ENCODE assay signal across 17 cellular contexts in genomic region chr3:18351069-18351628, GRCh38.
A peak's percentile ranks its signal among the peaks of the same experiment; 100 is the strongest.
DNase-seq lines count a peak whose midpoint lies in the region; ATAC-seq and TF ChIP-seq lines count a peak whose summit lies in the region.
"Had no signal": no experiment of that assay in that cellular context is flagged by ENCODE, and none has a peak within 500 bp of the region (broad histone marks: within the 10 kb centered on the region; RNA-seq: fewer than 3 reads in every experiment).

No MANE protein-coding gene starts in this region.

- H3K4me3 ChIP-seq in PC-9, result no peak overlapping the region
- H3K4me3 ChIP-seq: stomach, upper lobe of left lung had no signal

- 0 out of 2 replicates have a peak, but pooled peaks cover 3% of the 10 kb centered on the region for H3K36me3 ChIP-seq in PC-9 (ENCODE audit: low read depth)

- DNase-seq in activated CD4-positive, alpha-beta T cell treated with anti-CD3 and anti-CD28 coated beads for 36 hours, result no peak
- DNase-seq in activated CD4-positive, alpha-beta T cell treated with anti-CD3 and anti-CD28 coated beads for 1 hour, result no peak
- DNase-seq in NCI-H1092 (lab: John Stamatoyannopoulos, UW) (peak; percentile 18), nephron progenitor cell (no peak), PC-9 (no peak)
- no peak for DNase-seq in activated naive CD8-positive, alpha-beta T cell treated with anti-CD3 and anti-CD28 coated beads, Interleukin-2, amount 10 ng/mL, durations not matched to agents 7 days and 5 days
- no peak for DNase-seq in stimulated activated CD4-positive, alpha-beta T cell treated with anti-CD3 and anti-CD28 coated beads, Interleukin-2, amount 100 ng/mL, for 48 hours
- DNase-seq: activated gamma-delta T cell treated with Interleukin-2 at 50 U/mL for 16 hours, cortex of kidney, NCI-H1694 had no signal

- no peaks in the 10 kb centered on the region for H3K4me1 ChIP-seq in PC-9 (replicated peaks; ENCODE audit: insufficient read depth)
- H3K4me1 ChIP-seq: upper lobe of left lung had no signal

- no peaks in the 10 kb centered on the region for H3K9me2 ChIP-seq in PC-9 (ENCODE audit: insufficient read depth)

- TF ChIP-seq CTCF in nephron progenitor cell (IDR thresholded peaks at IDR 0.05) (no peak), PC-9 (conservative IDR thresholded peaks at IDR 0.05) (no peak)

- H4K20me1 ChIP-seq in PC-9 (ENCODE audit: insufficient read depth), result no peaks in the 10 kb centered on the region

- POLR2A ChIA-PET in activated CD4-positive, alpha-beta T cell treated with anti-CD3 and anti-CD28 coated beads for 36 hours (lab: Charles Lee), result interaction anchor here (0.5 to 0.6 kb wide), 2 partner anchors 16 to 256 kb away, joined by 4 to 5 read pairs; no protein-coding TSS in a partner anchor
- POLR2A ChIA-PET in activated naive CD8-positive, alpha-beta T cell treated with anti-CD3 and anti-CD28 coated beads, Interleukin-2, amount 10 ng/mL, durations not matched to agents 7 days and 5 days (lab: Charles Lee), result interaction anchor here (1.0 kb wide), 2 partner anchors 10 to 87 kb away, joined by 3 to 4 read pairs; no protein-coding TSS in a partner anchor
- POLR2A ChIA-PET in PC-9 (lab: Charles Lee; ENCODE audit: unreplicated experiment), result no interaction called here

- intact Hi-C loops in activated CD4-positive, alpha-beta T cell treated with anti-CD3 and anti-CD28 coated beads for 36 hours (cut with DNase I, micrococcal nuclease), result no loop called here
- intact Hi-C loops in PC-9 (cut with micrococcal nuclease; ENCODE audit: unreplicated experiment), result no loop called here

- BruUV-seq in PC-9 (replicated peaks; lab: Mats Ljungman, UMichigan), result no TSS peak

- H3K4me3 Mint-ChIP-seq in activated CD4-positive, alpha-beta T cell treated with anti-CD3 and anti-CD28 coated beads for 36 hours, result no peak overlapping the region
- H3K4me3 Mint-ChIP-seq in activated naive CD8-positive, alpha-beta T cell treated with anti-CD3 and anti-CD28 coated beads, Interleukin-2, amount 10 ng/mL, durations not matched to agents 7 days and 5 days, result no peak overlapping the region
- H3K4me3 Mint-ChIP-seq in nephron progenitor cell, result peak overlapping the region; percentile 44
- H3K4me3 Mint-ChIP-seq: CD14-positive monocyte had no signal

- ATAC-seq in activated CD4-positive, alpha-beta T cell treated with anti-CD3 and anti-CD28 coated beads for 36 hours, result peak; percentile 23
- ATAC-seq in activated naive CD8-positive, alpha-beta T cell treated with anti-CD3 and anti-CD28 coated beads, Interleukin-2, amount 10 ng/mL, durations not matched to agents 7 days and 5 days (ENCODE audit: low read depth), result no peak
- ATAC-seq in GM21825 (IDR thresholded peaks at IDR 0.05; ENCODE audit: unreplicated experiment), result no peak
- ATAC-seq: Right ventricle myocardium inferior, sciatic nerve had no signal

- no peaks in the 10 kb centered on the region for H3K9me3 ChIP-seq in PC-9 (ENCODE audit: insufficient read depth, low read depth)
- H3K9me3 ChIP-seq: stomach, upper lobe of left lung had no signal

- no peak overlapping the region for H2AFZ ChIP-seq in PC-9

- H3K9me3 Mint-ChIP-seq in activated CD4-positive, alpha-beta T cell treated with anti-CD3 and anti-CD28 coated beads for 36 hours (ENCODE audit: low read depth), result no peaks in the 10 kb centered on the region
- no peaks in the 10 kb centered on the region for H3K9me3 Mint-ChIP-seq in activated naive CD8-positive, alpha-beta T cell treated with anti-CD3 and anti-CD28 coated beads, Interleukin-2, amount 10 ng/mL, durations not matched to agents 7 days and 5 days
- no peaks in the 10 kb centered on the region for H3K9me3 Mint-ChIP-seq in nephron progenitor cell
- H3K9me3 Mint-ChIP-seq: CD14-positive monocyte had no signal

- peak overlapping the region; percentile 59 for H3K27ac Mint-ChIP-seq in activated CD4-positive, alpha-beta T cell treated with anti-CD3 and anti-CD28 coated beads for 36 hours
- H3K27ac Mint-ChIP-seq in activated naive CD8-positive, alpha-beta T cell treated with anti-CD3 and anti-CD28 coated beads, Interleukin-2, amount 10 ng/mL, durations not matched to agents 7 days and 5 days, result peak overlapping the region; percentile 40
- H3K27ac Mint-ChIP-seq in nephron progenitor cell, result peak overlapping the region; percentile 98

- no peaks in the 10 kb centered on the region for H3K27me3 Mint-ChIP-seq in activated CD4-positive, alpha-beta T cell treated with anti-CD3 and anti-CD28 coated beads for 36 hours
- no peaks in the 10 kb centered on the region for H3K27me3 Mint-ChIP-seq in activated naive CD8-positive, alpha-beta T cell treated with anti-CD3 and anti-CD28 coated beads, Interleukin-2, amount 10 ng/mL, durations not matched to agents 7 days and 5 days
- no peaks in the 10 kb centered on the region for H3K27me3 Mint-ChIP-seq in nephron progenitor cell (ENCODE audit: low read depth, poor library complexity)

- H3K27ac ChIP-seq in PC-9, result no peak overlapping the region
- H3K27ac ChIP-seq: epithelial cell of prostate, stomach, upper lobe of left lung had no signal

- H3K79me2 ChIP-seq in PC-9 (ENCODE audit: low read depth), result no peaks in the 10 kb centered on the region

- H3K4me1 Mint-ChIP-seq in activated CD4-positive, alpha-beta T cell treated with anti-CD3 and anti-CD28 coated beads for 36 hours, result peaks cover 37% of the 10 kb centered on the region
- H3K4me1 Mint-ChIP-seq in activated naive CD8-positive, alpha-beta T cell treated with anti-CD3 and anti-CD28 coated beads, Interleukin-2, amount 10 ng/mL, durations not matched to agents 7 days and 5 days, result peaks cover 22% of the 10 kb centered on the region
- H3K4me1 Mint-ChIP-seq in nephron progenitor cell, result peaks cover 41% of the 10 kb centered on the region

- no peak overlapping the region for H3K4me2 ChIP-seq in PC-9

- no peaks in the 10 kb centered on the region for H3K27me3 ChIP-seq in PC-9 (ENCODE audit: insufficient read depth, low read depth)
- H3K27me3 ChIP-seq: stomach, upper lobe of left lung had no signal

- H3F3A ChIP-seq in PC-9 (ENCODE audit: insufficient read depth, low read depth), result no peaks in the 10 kb centered on the region

- CTCF ChIA-PET in activated CD4-positive, alpha-beta T cell treated with anti-CD3 and anti-CD28 coated beads for 36 hours (lab: Charles Lee), result interaction anchor here (0.8 kb wide), 1 partner anchor 8 kb away, joined by 3 read pairs; no protein-coding TSS in a partner anchor
- CTCF ChIA-PET in PC-9 (lab: Charles Lee), result no interaction called here

- H3K36me3 Mint-ChIP-seq in activated CD4-positive, alpha-beta T cell treated with anti-CD3 and anti-CD28 coated beads for 36 hours (ENCODE audit: low read depth), result peaks cover 73% of the 10 kb centered on the region
- peaks cover 51% of the 10 kb centered on the region for H3K36me3 Mint-ChIP-seq in activated naive CD8-positive, alpha-beta T cell treated with anti-CD3 and anti-CD28 coated beads, Interleukin-2, amount 10 ng/mL, durations not matched to agents 7 days and 5 days
- peaks cover 40% of the 10 kb centered on the region for H3K36me3 Mint-ChIP-seq in nephron progenitor cell (ENCODE audit: low read depth)

Comparison
In these comparisons a context has a peak if more than half of its experiments do, and no peak if none do; other contexts are left out.
1. H3K27ac Mint-ChIP-seq: peak in every context shown above with its lines; median percentile 98 in nephron progenitor cell; 59 in activated CD4-positive, alpha-beta T cell treated with anti-CD3 and anti-CD28 coated beads for 36 hours; 40 in activated naive CD8-positive, alpha-beta T cell treated with anti-CD3 and anti-CD28 coated beads, Interleukin-2, amount 10 ng/mL, durations not matched to agents 7 days and 5 days.